Comparison of ENCODE assay signal across 21 cellular contexts in the genomic region with DNA sequence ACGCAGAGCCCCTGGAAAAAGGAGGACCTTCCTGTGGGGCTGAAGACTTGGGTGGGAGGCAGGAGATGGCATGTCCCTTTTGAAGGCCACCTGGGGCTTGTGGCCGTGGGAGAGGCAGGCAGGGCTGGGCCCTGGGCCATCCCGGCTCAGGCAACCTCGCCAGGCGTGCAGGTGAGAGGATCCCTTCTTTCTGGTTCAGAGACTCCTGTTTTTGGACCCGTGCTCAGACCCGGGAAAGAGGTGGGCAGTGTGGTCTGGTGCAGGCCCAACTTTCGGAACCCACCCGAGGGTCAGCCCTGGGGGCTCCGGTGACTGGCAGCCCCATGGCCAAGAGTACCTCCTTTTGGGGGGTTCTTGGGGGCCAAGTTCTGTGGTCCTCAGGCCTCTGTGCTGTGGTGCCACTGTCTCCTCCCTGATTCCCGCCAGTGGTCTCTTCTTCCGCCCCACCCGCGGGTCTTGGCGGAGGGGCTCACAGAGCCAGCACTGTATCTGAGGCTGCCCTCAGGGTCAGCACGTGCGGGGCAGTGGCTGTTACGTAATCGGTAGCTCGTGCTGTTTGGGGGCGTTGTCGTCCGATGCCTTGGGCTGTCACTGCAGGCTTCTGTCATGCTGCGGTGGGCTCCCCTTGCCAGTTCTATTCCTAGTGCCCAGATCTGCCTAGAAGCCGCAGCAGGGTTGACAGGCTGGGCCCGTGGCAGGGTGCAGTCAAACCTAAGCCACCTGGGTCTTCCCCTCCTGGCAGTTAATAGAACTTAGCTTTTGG.
"Had no signal": no experiment of that assay in that cellular context is flagged by ENCODE, and none has a peak within 500 bp of the region (broad histone marks: within the 10 kb centered on the region; RNA-seq: fewer than 3 reads in every experiment).

No MANE protein-coding gene starts in this region.

- H3K4me3 ChIP-seq: body of pancreas, psoas muscle, tibial artery, vagina had no signal

- H3K4me1 ChIP-seq: psoas muscle, tibial artery had no signal

- H3K9me3 ChIP-seq: body of pancreas, psoas muscle, vagina had no signal

- H3K27ac ChIP-seq: body of pancreas, psoas muscle, tibial artery, vagina had no signal

- H3K27me3 ChIP-seq: body of pancreas, tibial artery, vagina had no signal

- DNase-seq: activated B cell treated with CpG ODN at 0.5 μM for 24 hours; activated CD4-positive, alpha-beta T cell treated with anti-CD3 and anti-CD28 coated beads for 48 hours; activated CD8-positive, alpha-beta memory T cell treated with anti-CD3 and anti-CD28 coated beads, Interleukin-2, amount 50 U/mL, for 4 hours; activated CD8-positive, alpha-beta T cell treated with anti-CD3 and anti-CD28 coated beads for 36 hours; activated gamma-delta T cell; activated T-cell treated with anti-CD3 and anti-CD28 coated beads, Interleukin-2, amount 50 U/mL, for 48 hours; amniotic stem cell; body of pancreas; central memory CD4-positive, alpha-beta T cell; cortex of kidney; effector CD8-positive, alpha-beta T cell; foreskin fibroblast; islet precursor cell; mesenchymal stem cell; natural killer cell; psoas muscle; stimulated activated CD4-positive, alpha-beta T cell treated with anti-CD3 and anti-CD28 coated beads, Interleukin-12 subunit alpha, Interleukin-12 subunit beta, amount 100 ng/mL, for 4 hours; stimulated activated CD4-positive, alpha-beta T cell treated with anti-CD3 and anti-CD28 coated beads, Interleukin-2, amount 100 ng/mL, for 24 hours; tibial artery had no signal

- ATAC-seq: activated CD8-positive, alpha-beta T cell treated with anti-CD3 and anti-CD28 coated beads for 36 hours; activated naive CD4-positive, alpha-beta T cell treated with anti-CD3 and anti-CD28 coated beads, Interleukin-2, amount 50 U/mL, for 72 hours; body of pancreas; natural killer cell had no signal
